In genomic region chr10:23453465-23453864, GRCh38 we compare ENCODE assay signal across 19 cellular contexts.
"Had no signal": no experiment of that assay in that cellular context is flagged by ENCODE, and none has a peak within 500 bp of the region (broad histone marks: within the 10 kb centered on the region; RNA-seq: fewer than 3 reads in every experiment).

No MANE protein-coding gene starts in this region.

- H3K27me3 ChIP-seq: adrenal gland had no signal

- H3K9me3 ChIP-seq: adrenal gland had no signal

- H3K36me3 ChIP-seq: adrenal gland had no signal

- FAIRE-seq: K562, TTC549 had no signal

- H3K27ac ChIP-seq: adrenal gland had no signal

- DNase-seq: activated CD4-positive, alpha-beta T cell treated with anti-CD3 and anti-CD28 coated beads for 4 hours; activated CD4-positive, CD25-positive, alpha-beta regulatory T cell; activated CD8-positive, alpha-beta memory T cell treated with anti-CD3 and anti-CD28 coated beads, Interleukin-2, amount 50 U/mL, for 4 hours; activated CD8-positive, alpha-beta T cell treated with anti-CD3 and anti-CD28 coated beads for 36 hours; activated naive CD4-positive, alpha-beta T cell treated with anti-CD3 and anti-CD28 coated beads, Interleukin-2, amount 50 U/mL, for 16 hours; activated naive CD8-positive, alpha-beta T cell treated with anti-CD3 and anti-CD28 coated beads, Interleukin-2, amount 10 ng/mL, durations not matched to agents 7 days and 5 days; adrenal gland; anterior cingulate cortex; Karpas-422; NCI-H1092; NCI-H1694 treated with DMSO at 0.1 percent for 48 hours; NCI-H2081; NCI-H510A treated with DMSO at 0.1 percent for 48 hours; NCI-H69; SIG-M5; T-helper 17 cell; T-helper 9 cell had no signal

- H3K4me3 ChIP-seq: adrenal gland, K562 had no signal
